1 cellular context compared by ENCODE assay signal in genomic region chr15:40510201-40510600, GRCh38.
TF ChIP-seq lines count a peak whose summit lies in the region.

No MANE protein-coding gene starts in this region.

TF ChIP-seq in WTC11, 78 proteins besides CTCF, POLR2A, EP300 and RAD21:
- TF ChIP-seq E2F4 (CRISPR knock-in tag; IDR thresholded peaks at IDR 0.05; ENCODE audit: borderline replicate concordance, low read depth) (no peak), TP53 (CRISPR knock-in tag; IDR thresholded peaks at IDR 0.05) (no peak), ZNF219 (CRISPR knock-in tag; IDR thresholded peaks at IDR 0.05; ENCODE audit: borderline replicate concordance) (no peak)
